3 cellular contexts compared by ENCODE assay signal in the genomic region with DNA sequence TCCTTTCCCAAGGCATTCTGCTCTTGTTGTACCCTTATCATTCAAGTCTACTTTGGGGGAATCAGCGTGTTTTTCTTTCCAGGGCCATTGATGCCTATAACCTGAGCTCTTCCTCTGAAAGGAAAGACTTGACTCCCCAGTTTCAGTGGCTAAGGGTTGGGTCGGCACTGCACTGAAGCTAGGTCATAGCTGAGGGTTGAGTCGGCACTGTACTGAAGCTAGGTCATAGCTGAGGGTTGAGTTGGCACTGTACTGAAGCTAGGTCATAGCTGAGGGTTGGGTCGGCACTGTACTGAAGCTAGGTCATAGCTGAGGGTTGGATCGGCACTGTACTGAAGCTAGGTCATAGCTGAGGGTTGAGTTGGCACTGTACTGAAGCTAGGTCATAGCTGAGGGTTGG. TPM values are rescaled to one million over a fixed set of nuclear protein-coding genes. Genes with fewer than 3 reads are reported as not detected.
"Had no signal": no experiment of that assay in that cellular context is flagged by ENCODE, and none has a peak within 500 bp of the region (broad histone marks: within the 10 kb centered on the region; RNA-seq: fewer than 3 reads in every experiment).

No MANE protein-coding gene starts in this region.

RNA-seq across cellular contexts. Expression of gene NTNG2, which starts 27.8 kb away (rescaled TPM):
- total RNA-seq: MCF 10A, PC-9, SJSA1 had no signal
